ENCODE assay signal across 9 cellular contexts in the genomic region with DNA sequence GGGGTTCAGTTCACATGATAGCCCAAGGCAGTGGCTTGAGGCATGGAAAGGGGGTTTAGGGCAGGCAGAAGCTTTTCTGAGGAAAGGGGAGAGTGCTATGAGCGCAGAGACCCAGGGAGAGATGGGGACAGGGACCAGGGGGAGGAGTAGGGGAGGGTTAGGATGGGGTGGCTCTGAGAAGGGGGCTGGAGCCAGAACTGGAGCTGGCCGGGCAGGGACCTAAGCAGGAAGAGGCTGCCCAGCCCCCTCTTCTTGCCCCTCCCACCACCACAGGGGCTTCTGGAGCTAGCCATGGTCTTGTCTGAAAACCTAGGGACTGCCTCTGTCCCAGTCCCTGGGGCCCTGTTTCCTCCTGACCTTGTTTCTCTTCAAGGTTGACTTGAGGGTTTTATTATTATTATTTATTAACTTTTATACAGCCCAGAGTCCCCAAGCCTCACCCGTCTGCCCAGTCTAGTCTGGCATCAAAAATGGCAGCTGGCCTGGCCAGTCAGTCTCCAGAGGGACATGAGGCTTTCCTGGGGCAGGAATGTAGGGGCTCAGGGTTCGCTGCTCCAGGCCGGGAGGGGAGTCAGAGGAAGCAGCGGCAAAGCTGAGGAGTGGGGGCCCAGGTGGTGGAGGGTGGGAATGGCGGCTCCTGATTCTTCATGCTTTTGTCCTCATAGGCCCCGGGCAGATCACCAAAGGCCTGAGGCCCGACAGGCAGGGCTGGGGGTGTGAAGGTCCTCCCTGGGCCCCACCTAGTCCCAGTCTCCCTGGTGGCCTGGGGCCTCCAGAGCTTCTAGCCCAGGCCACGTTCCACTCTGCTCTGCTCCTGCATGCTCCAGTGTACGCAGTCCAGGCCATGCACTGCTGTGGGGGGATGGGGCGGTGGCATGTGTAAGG. TPM values are rescaled to one million over a fixed set of nuclear protein-coding genes. Genes with fewer than 3 reads are reported as not detected.
DNase-seq lines count a peak whose midpoint lies in the region; ATAC-seq and TF ChIP-seq lines count a peak whose summit lies in the region.
"Had no signal": no experiment of that assay in that cellular context is flagged by ENCODE, and none has a peak within 500 bp of the region (broad histone marks: within the 10 kb centered on the region; RNA-seq: fewer than 3 reads in every experiment).

No MANE protein-coding gene starts in this region.

- peaks cover 9% of the 10 kb centered on the region for H3F3A ChIP-seq in smooth muscle cell (ENCODE audit: low read depth)

- H2AFZ ChIP-seq in smooth muscle cell (ENCODE audit: low read depth), result no peak overlapping the region

- POLR2A ChIA-PET in HEK293 (lab: Yijun Ruan, JAX), result interaction anchor here (0.6 to 1.2 kb wide), 4 partner anchors 9 to 118 kb away, joined by 3 to 6 read pairs (median 3); no protein-coding TSS in a partner anchor
- POLR2A ChIA-PET in activated naive CD8-positive, alpha-beta T cell treated with anti-CD3 and anti-CD28 coated beads, Interleukin-2, amount 10 ng/mL, durations not matched to agents 7 days and 5 days (lab: Charles Lee), result interaction anchor here (1.0 to 5.3 kb wide), 5 partner anchors 10 to 64 kb away, joined by 3 to 48 read pairs (median 6); a partner anchor contains a TSS

- DNase-seq in activated naive CD8-positive, alpha-beta T cell treated with anti-CD3 and anti-CD28 coated beads, Interleukin-2, amount 10 ng/mL, durations not matched to agents 7 days and 5 days, result no peak
- peak; percentile 65 for DNase-seq in iPS-NIHi7 (ENCODE audit: extremely low spot score)
- no peak for DNase-seq in smooth muscle cell (lab: John Stamatoyannopoulos, UW; ENCODE audit: unreplicated experiment)
- DNase-seq in NCI-H1694 treated with DMSO at 0.1 percent for 48 hours (lab: John Stamatoyannopoulos, UW), result no peak
- DNase-seq in nucleus accumbens (lab: John Stamatoyannopoulos, UW), result no peak

- H3K4me1 ChIP-seq in HEK293 (ENCODE audit: control insufficient read depth, insufficient read depth, low read length) (peaks cover 15% of the 10 kb centered on the region), smooth muscle cell (ENCODE audit: low read depth) (peaks cover 48% of the 10 kb centered on the region)

- H3K4me3 Mint-ChIP-seq in activated naive CD8-positive, alpha-beta T cell treated with anti-CD3 and anti-CD28 coated beads, Interleukin-2, amount 10 ng/mL, durations not matched to agents 7 days and 5 days, result peak overlapping the region; percentile 87

- H3K27ac Mint-ChIP-seq in activated naive CD8-positive, alpha-beta T cell treated with anti-CD3 and anti-CD28 coated beads, Interleukin-2, amount 10 ng/mL, durations not matched to agents 7 days and 5 days, result peak overlapping the region; percentile 99

- H3K4me2 ChIP-seq in smooth muscle cell, result peak overlapping the region; percentile 100

- H3K9ac ChIP-seq in smooth muscle cell (ENCODE audit: low read depth), result no peak overlapping the region

- no peaks in the 10 kb centered on the region for H3K9me3 ChIP-seq in HEK293 (ENCODE audit: control insufficient read depth, insufficient read depth, low read depth, low read length)
- H3K9me3 ChIP-seq in smooth muscle cell (replicated peaks; ENCODE audit: low read depth), result no peaks in the 10 kb centered on the region
- H3K9me3 ChIP-seq: right lobe of liver had no signal

- peaks cover 71% of the 10 kb centered on the region for H3K4me1 Mint-ChIP-seq in activated naive CD8-positive, alpha-beta T cell treated with anti-CD3 and anti-CD28 coated beads, Interleukin-2, amount 10 ng/mL, durations not matched to agents 7 days and 5 days

- H3K79me2 ChIP-seq in smooth muscle cell (ENCODE audit: low read depth), result peaks cover 89% of the 10 kb centered on the region

- peaks cover 5 to 50% of the 10 kb centered on the region in 2 experiments; a peak in 2 of 3 replicates for H3K36me3 ChIP-seq in HEK293 (ENCODE audit: control insufficient read depth in 2 of 2, insufficient read depth in 1 of 2, low read length in 2 of 2)
- no peaks in the 10 kb centered on the region for H3K36me3 ChIP-seq in smooth muscle cell (ENCODE audit: low read depth)

- WGBS in smooth muscle cell (ENCODE audit: low lambda C conversion rate), result 84% methylated on average over 11 of the region's 12 CpGs

- CTCF ChIA-PET in HEK293 (lab: Yijun Ruan, JAX), result interaction anchor here (0.6 to 1.2 kb wide), 3 partner anchors 22 to 54 kb away, joined by 3 to 5 read pairs (median 4); no protein-coding TSS in a partner anchor

- H3K27me3 ChIP-seq in smooth muscle cell (ENCODE audit: low read depth), result no peaks in the 10 kb centered on the region
- H3K27me3 ChIP-seq: right lobe of liver had no signal

- H3K27ac ChIP-seq in HEK293 (ENCODE audit: extremely low read depth, low read depth, low read length) (peak overlapping the region; percentile 24; the same call in 1 of the 2 replicates), smooth muscle cell (ENCODE audit: low read depth) (peak overlapping the region; percentile 28)
- H3K27ac ChIP-seq: right lobe of liver had no signal

- ATAC-seq in activated naive CD8-positive, alpha-beta T cell treated with anti-CD3 and anti-CD28 coated beads, Interleukin-2, amount 10 ng/mL, durations not matched to agents 7 days and 5 days (ENCODE audit: low read depth), result no peak
- ATAC-seq in HG02623 (IDR thresholded peaks at IDR 0.05; ENCODE audit: unreplicated experiment), result no peak
- no peak for ATAC-seq in activated CD4-positive, CD25-positive, alpha-beta regulatory T cell treated with anti-CD3 and anti-CD28 coated beads, Interleukin-2, amount 50 U/mL, for 24 hours

- H3K27me3 Mint-ChIP-seq in activated naive CD8-positive, alpha-beta T cell treated with anti-CD3 and anti-CD28 coated beads, Interleukin-2, amount 10 ng/mL, durations not matched to agents 7 days and 5 days, result no peaks in the 10 kb centered on the region

- no peaks in the 10 kb centered on the region for H3K9me3 Mint-ChIP-seq in activated naive CD8-positive, alpha-beta T cell treated with anti-CD3 and anti-CD28 coated beads, Interleukin-2, amount 10 ng/mL, durations not matched to agents 7 days and 5 days

- H3K4me3 ChIP-seq in HEK293 (ENCODE audit: low read depth, low read length), result no peak overlapping the region
- no peak overlapping the region for H3K4me3 ChIP-seq in smooth muscle cell
- H3K4me3 ChIP-seq: right lobe of liver had no signal

- TF ChIP-seq CTCF in HEK293 (tag by site-specific recombination; IDR thresholded peaks at IDR 0.05) (no peak), smooth muscle cell (IDR thresholded peaks at IDR 0.05; ENCODE audit: borderline replicate concordance, insufficient read depth, poor library complexity, severe bottlenecking) (no peak)

- peaks cover 93% of the 10 kb centered on the region for H4K20me1 ChIP-seq in smooth muscle cell (ENCODE audit: low read depth)

- H3K36me3 Mint-ChIP-seq in activated naive CD8-positive, alpha-beta T cell treated with anti-CD3 and anti-CD28 coated beads, Interleukin-2, amount 10 ng/mL, durations not matched to agents 7 days and 5 days, result peaks cover 21% of the 10 kb centered on the region

TF ChIP-seq in HEK293, 187 proteins besides CTCF, POLR2A, EP300 and RAD21 (continues in another document):
- TF ChIP-seq GLIS2 (tag by site-specific recombination; IDR thresholded peaks at IDR 0.05), result peak; percentile 21; the same call in 1 of the 2 replicates
- no peak for TF ChIP-seq ZFHX2 (tag by site-specific recombination; conservative IDR thresholded peaks at IDR 0.05)
- no peak for TF ChIP-seq ZNF394 (tag by site-specific recombination; IDR thresholded peaks at IDR 0.05; ENCODE audit: borderline replicate concordance)
- TF ChIP-seq, protein P1, sequence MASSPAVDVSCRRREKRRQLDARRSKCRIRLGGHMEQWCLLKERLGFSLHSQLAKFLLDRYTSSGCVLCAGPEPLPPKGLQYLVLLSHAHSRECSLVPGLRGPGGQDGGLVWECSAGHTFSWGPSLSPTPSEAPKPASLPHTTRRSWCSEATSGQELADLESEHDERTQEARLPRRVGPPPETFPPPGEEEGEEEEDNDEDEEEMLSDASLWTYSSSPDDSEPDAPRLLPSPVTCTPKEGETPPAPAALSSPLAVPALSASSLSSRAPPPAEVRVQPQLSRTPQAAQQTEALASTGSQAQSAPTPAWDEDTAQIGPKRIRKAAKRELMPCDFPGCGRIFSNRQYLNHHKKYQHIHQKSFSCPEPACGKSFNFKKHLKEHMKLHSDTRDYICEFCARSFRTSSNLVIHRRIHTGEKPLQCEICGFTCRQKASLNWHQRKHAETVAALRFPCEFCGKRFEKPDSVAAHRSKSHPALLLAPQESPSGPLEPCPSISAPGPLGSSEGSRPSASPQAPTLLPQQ (tag by site-specific recombination; IDR thresholded peaks at IDR 0.05), result peak; percentile 20; the same call in 1 of the 2 replicates
- no peak for TF ChIP-seq ZNF544 (tag by site-specific recombination; IDR thresholded peaks at IDR 0.05)
- TF ChIP-seq, protein P2, sequence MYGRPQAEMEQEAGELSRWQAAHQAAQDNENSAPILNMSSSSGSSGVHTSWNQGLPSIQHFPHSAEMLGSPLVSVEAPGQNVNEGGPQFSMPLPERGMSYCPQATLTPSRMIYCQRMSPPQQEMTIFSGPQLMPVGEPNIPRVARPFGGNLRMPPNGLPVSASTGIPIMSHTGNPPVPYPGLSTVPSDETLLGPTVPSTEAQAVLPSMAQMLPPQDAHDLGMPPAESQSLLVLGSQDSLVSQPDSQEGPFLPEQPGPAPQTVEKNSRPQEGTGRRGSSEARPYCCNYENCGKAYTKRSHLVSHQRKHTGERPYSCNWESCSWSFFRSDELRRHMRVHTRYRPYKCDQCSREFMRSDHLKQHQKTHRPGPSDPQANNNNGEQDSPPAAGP (tag by site-specific recombination; IDR thresholded peaks at IDR 0.05), result 0 out of 2 replicates have a peak, but pooled peaks have one; percentile 16
- TF ChIP-seq, protein P3, sequence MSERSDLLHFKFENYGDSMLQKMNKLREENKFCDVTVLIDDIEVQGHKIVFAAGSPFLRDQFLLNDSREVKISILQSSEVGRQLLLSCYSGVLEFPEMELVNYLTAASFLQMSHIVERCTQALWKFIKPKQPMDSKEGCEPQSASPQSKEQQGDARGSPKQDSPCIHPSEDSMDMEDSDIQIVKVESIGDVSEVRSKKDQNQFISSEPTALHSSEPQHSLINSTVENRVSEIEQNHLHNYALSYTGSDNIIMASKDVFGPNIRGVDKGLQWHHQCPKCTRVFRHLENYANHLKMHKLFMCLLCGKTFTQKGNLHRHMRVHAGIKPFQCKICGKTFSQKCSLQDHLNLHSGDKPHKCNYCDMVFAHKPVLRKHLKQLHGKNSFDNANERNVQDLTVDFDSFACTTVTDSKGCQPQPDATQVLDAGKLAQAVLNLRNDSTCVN (tag by site-specific recombination; optimal IDR thresholded peaks at IDR 0.05), result no peak
- no peak for TF ChIP-seq ZNF654 (tag by site-specific recombination; IDR thresholded peaks at IDR 0.05; ENCODE audit: low read depth)
- TF ChIP-seq ZNF157 (tag by site-specific recombination; IDR thresholded peaks at IDR 0.05), result no peak

RNA-seq across cellular contexts. Expression of a gene that starts 5.7 kb away (rescaled TPM):
- total RNA-seq in activated naive CD8-positive, alpha-beta T cell treated with anti-CD3 and anti-CD28 coated beads, Interleukin-2, amount 10 ng/mL, durations not matched to agents 7 days and 5 days, result 10 to 100 TPM; 54.7 to 55.1 TPM
- total RNA-seq in smooth muscle cell, result 64.1 and 78.8 TPM in 2 replicates
- 77.8 and 78.0 TPM in 2 replicates for polyA plus RNA-seq in smooth muscle cell
